Comparison of ENCODE assay signal across 7 cellular contexts in genomic region chr1:58768971-58769808, GRCh38. TPM values are rescaled to one million over a fixed set of nuclear protein-coding genes. Genes with fewer than 3 reads are reported as not detected.
DNase-seq lines count a peak whose midpoint lies in the region; ATAC-seq and TF ChIP-seq lines count a peak whose summit lies in the region.

No MANE protein-coding gene starts in this region.

- no peaks in the 10 kb centered on the region for H3K9me3 ChIP-seq in upper lobe of right lung

- no peak overlapping the region for H3K27ac ChIP-seq in upper lobe of right lung

- peak; percentile 58 for TF ChIP-seq CTCF in GM06990 (IDR thresholded peaks at IDR 0.05; ENCODE audit: insufficient read depth, low read length, poor library complexity, severe bottlenecking)
- peak; percentile 86 for TF ChIP-seq CTCF in epithelial cell of esophagus (IDR thresholded peaks at IDR 0.05; ENCODE audit: insufficient read depth, low read depth, low read length, missing control alignments)
- TF ChIP-seq CTCF in upper lobe of right lung (IDR thresholded peaks at IDR 0.05) = peak; percentile 87

- H3K36me3 ChIP-seq in GM06990 (ENCODE audit: control insufficient read depth, insufficient read depth, low read length) = no peaks in the 10 kb centered on the region
- no peaks in the 10 kb centered on the region for H3K36me3 ChIP-seq in upper lobe of right lung

- DNase-seq in GM06990 (ENCODE audit: extremely low read depth, insufficient read length) (no peak), NCI-H1694 (lab: John Stamatoyannopoulos, UW) (peak; percentile 76), epithelial cell of esophagus (ENCODE audit: low read depth) (peak; percentile 72), midbrain (lab: John Stamatoyannopoulos, UW) (peak; percentile 66), upper lobe of right lung (peak; percentile 86), HPDE6-E6E7 (ENCODE audit: extremely low spot score) (no peak)
- DNase-seq in activated CD4-positive, alpha-beta T cell treated with anti-CD3 and anti-CD28 coated beads, Interleukin-2, amount 50 U/mL, for 4 hours = peak; percentile 22 to 37

- intact Hi-C loops in upper lobe of right lung (cut with DNase I) = no loop called here

- ATAC-seq in upper lobe of right lung = peak; percentile 66

- peaks cover 15% of the 10 kb centered on the region for H3K4me1 ChIP-seq in upper lobe of right lung

- no peaks in the 10 kb centered on the region; the same call in 1 of the 2 replicates for H3K27me3 ChIP-seq in GM06990 (replicated peaks; ENCODE audit: control insufficient read depth, insufficient read depth, low read length)
- H3K27me3 ChIP-seq in upper lobe of right lung = no peaks in the 10 kb centered on the region

- H3K4me3 ChIP-seq in GM06990 (replicated peaks; ENCODE audit: low read depth, low read length) (no peak overlapping the region), epithelial cell of esophagus (ENCODE audit: low read length) (no peak overlapping the region), upper lobe of right lung (no peak overlapping the region)

RNA-seq across cellular contexts. Expression of gene JUN, which starts 14.7 kb away (rescaled TPM):
- total RNA-seq in upper lobe of right lung = 112 TPM

Comparison
In these comparisons a context has a peak if more than half of its experiments do, and no peak if none do; other contexts are left out.
1. DNase-seq: peak in NCI-H1694 (single experiment), activated CD4-positive, alpha-beta T cell treated with anti-CD3 and anti-CD28 coated beads, Interleukin-2, amount 50 U/mL, for 4 hours (2 of 2), epithelial cell of esophagus (single experiment), midbrain (single experiment) and upper lobe of right lung (single experiment); none in GM06990 (single experiment) and HPDE6-E6E7 (single experiment).
2. Peak in every context shown above with its lines, with median percentiles within 50 percentile points of each other: CTCF ChIP-seq.